Comparison of ENCODE assay signal across 29 cellular contexts in the genomic region with DNA sequence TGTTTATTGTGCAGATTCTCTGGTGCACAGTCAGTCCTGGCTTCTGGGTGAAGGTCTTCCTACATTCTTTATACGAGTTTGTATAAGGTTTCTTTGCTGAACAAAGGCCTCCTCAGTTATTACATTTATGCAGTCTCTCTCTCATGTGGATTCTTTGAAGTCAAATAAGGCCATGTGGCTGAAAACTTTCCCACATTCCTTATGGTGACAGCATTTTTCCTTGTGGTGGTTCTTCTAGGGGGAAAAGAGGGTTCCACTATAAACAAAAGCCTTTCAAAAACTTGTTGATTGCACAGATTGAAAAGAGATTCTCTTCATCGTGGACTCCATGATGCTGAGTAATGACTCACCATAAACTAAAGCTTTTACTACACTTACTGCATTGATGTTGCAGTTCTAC.
"Had no signal": no experiment of that assay in that cellular context is flagged by ENCODE, and none has a peak within 500 bp of the region (broad histone marks: within the 10 kb centered on the region; RNA-seq: fewer than 3 reads in every experiment).

No MANE protein-coding gene starts in this region.

- H3K27ac Mint-ChIP-seq: activated B cell treated with CpG ODN at 0.5 μM for 24 hours; activated CD4-positive, alpha-beta T cell treated with anti-CD3 and anti-CD28 coated beads, Interleukin-2, amount 10 ng/mL, durations not matched to agents 24 days and 14 days; activated CD8-positive, alpha-beta memory T cell treated with anti-CD3 and anti-CD28 coated beads, Interleukin-2, amount 10 ng/mL, durations not matched to agents 7 days and 5 days; activated naive CD4-positive, alpha-beta T cell treated with anti-CD3 and anti-CD28 coated beads, Interleukin-2, amount 50 U/mL, for 72 hours; activated naive CD8-positive, alpha-beta T cell treated with anti-CD3 and anti-CD28 coated beads, Interleukin-2, amount 50 U/mL, for 24 hours; activated T-cell treated with anti-CD3 and anti-CD28 coated beads, Interleukin-2, amount 50 U/mL, for 24 hours; activated T-helper 1 cell treated with anti-CD3 and anti-CD28 coated beads, Interleukin-12 subunit alpha, Interleukin-12 subunit beta, Interleukin-2, Interleukin-4 antibody, amounts not matched to agents 30 ng/mL and 10 ng/mL and 1 ng/mL, durations not matched to agents 14 hours and 24 hours and 36 hours; T-helper 17 cell had no signal

- H3K4me1 Mint-ChIP-seq: activated CD8-positive, alpha-beta memory T cell treated with anti-CD3 and anti-CD28 coated beads, Interleukin-2, amount 10 ng/mL, durations not matched to agents 7 days and 5 days; T-helper 17 cell had no signal

- H3K4me3 Mint-ChIP-seq: activated B cell treated with CpG ODN at 0.5 μM for 24 hours; activated CD4-positive, alpha-beta T cell treated with anti-CD3 and anti-CD28 coated beads, Interleukin-2, amount 10 ng/mL, durations not matched to agents 24 days and 14 days; activated CD8-positive, alpha-beta memory T cell treated with anti-CD3 and anti-CD28 coated beads, Interleukin-2, amount 10 ng/mL, durations not matched to agents 7 days and 5 days; activated naive CD8-positive, alpha-beta T cell treated with anti-CD3 and anti-CD28 coated beads, Interleukin-2, amount 50 U/mL, for 24 hours; activated T-cell treated with anti-CD3 and anti-CD28 coated beads, Interleukin-2, amount 50 U/mL, for 24 hours; activated T-helper 1 cell treated with anti-CD3 and anti-CD28 coated beads, Interleukin-12 subunit alpha, Interleukin-12 subunit beta, Interleukin-2, Interleukin-4 antibody, amounts not matched to agents 30 ng/mL and 10 ng/mL and 1 ng/mL, durations not matched to agents 14 hours and 24 hours and 36 hours; T-helper 17 cell had no signal

- DNase-seq: activated B cell treated with CpG ODN at 0.5 μM for 24 hours; activated CD4-positive, alpha-beta T cell treated with anti-CD3 and anti-CD28 coated beads for 1 hour; activated CD4-positive, alpha-beta T cell treated with anti-CD3 and anti-CD28 coated beads, Interleukin-2, amount 10 ng/mL, durations not matched to agents 24 days and 14 days; activated CD4-positive, alpha-beta T cell treated with anti-CD3 and anti-CD28 coated beads, Interleukin-2, amount 50 U/mL, for 48 hours; activated CD8-positive, alpha-beta memory T cell treated with anti-CD3 and anti-CD28 coated beads, Interleukin-2, amount 10 ng/mL, durations not matched to agents 7 days and 5 days; activated effector memory CD4-positive, alpha-beta T cell treated with Interleukin-2 at 50 U/mL for 16 hours; activated naive CD4-positive, alpha-beta T cell; activated naive CD8-positive, alpha-beta T cell treated with anti-CD3 and anti-CD28 coated beads, Interleukin-2, amount 50 U/mL, for 24 hours; activated T-cell treated with anti-CD3 and anti-CD28 coated beads, Interleukin-2, amount 50 U/mL, for 24 hours; amniotic stem cell; brain microvascular endothelial cell; Kasumi-1; MG63; MV-4-11; NCI-H1092 treated with DMSO at 0.1 percent for 48 hours; NCI-H1417 treated with DMSO at 0.1 percent for 48 hours; NCI-H1694; NCI-H2029; NCI-H345; NCI-H510A; NCI-H69; NK-92 treated with Interleukin-12 subunit alpha and Interleukin-12 subunit beta, amount 100 ng/mL, for 24 hours; OCI-M1; Right ventricle myocardium superior; SJCRH30; T-helper 17 cell; T-helper 9 cell had no signal

- H3K27me3 Mint-ChIP-seq: activated B cell treated with CpG ODN at 0.5 μM for 24 hours; activated CD4-positive, alpha-beta T cell treated with anti-CD3 and anti-CD28 coated beads, Interleukin-2, amount 10 ng/mL, durations not matched to agents 24 days and 14 days; activated CD8-positive, alpha-beta memory T cell treated with anti-CD3 and anti-CD28 coated beads, Interleukin-2, amount 10 ng/mL, durations not matched to agents 7 days and 5 days; activated naive CD8-positive, alpha-beta T cell treated with anti-CD3 and anti-CD28 coated beads, Interleukin-2, amount 50 U/mL, for 24 hours; activated T-cell treated with anti-CD3 and anti-CD28 coated beads, Interleukin-2, amount 50 U/mL, for 24 hours; T-helper 17 cell had no signal
